In genomic region chr4:165725352-165725751, GRCh38 we compare ENCODE assay signal across 26 cellular contexts.
"Had no signal": no experiment of that assay in that cellular context is flagged by ENCODE, and none has a peak within 500 bp of the region (broad histone marks: within the 10 kb centered on the region; RNA-seq: fewer than 3 reads in every experiment).

No MANE protein-coding gene starts in this region.

- H3K36me3 Mint-ChIP-seq: mesothelial cell of epicardium had no signal

- H3K36me3 ChIP-seq: colonic mucosa, esophagus squamous epithelium, gastrocnemius medialis, heart right ventricle, left ventricle myocardium inferior, lower lobe of right lung had no signal

- H3K27me3 ChIP-seq: colonic mucosa, esophagus squamous epithelium, gastrocnemius medialis, heart right ventricle had no signal

- H3K27ac Mint-ChIP-seq: dendritic cell treated with granulocyte-macrophage colony-stimulating factor and Interleukin-4, amounts not matched to agents 40 ng/mL and 50 ng/mL, for 4 days; effector memory CD8-positive, alpha-beta T cell; endodermal cell; mesothelial cell of epicardium had no signal

- H3K4me3 ChIP-seq: colonic mucosa, esophagus squamous epithelium, gastrocnemius medialis, heart right ventricle, left ventricle myocardium inferior, lower lobe of right lung, mucosa of descending colon had no signal

- FAIRE-seq: endometrium, islet of Langerhans, keratinocyte had no signal

- H3K4me3 Mint-ChIP-seq: dendritic cell treated with granulocyte-macrophage colony-stimulating factor and Interleukin-4, amounts not matched to agents 40 ng/mL and 50 ng/mL, for 4 days; effector memory CD8-positive, alpha-beta T cell; endodermal cell; mesothelial cell of epicardium had no signal

- ATAC-seq: effector memory CD8-positive, alpha-beta T cell; esophagus mucosa; gastrocnemius medialis; heart right ventricle; left cardiac atrium; lower lobe of right lung; mucosa of descending colon had no signal

- DNase-seq: colonic mucosa; cortex of kidney; effector CD8-positive, alpha-beta T cell; effector memory CD8-positive, alpha-beta T cell; endodermal cell; erythroblast; esophagus squamous epithelium; foreskin fibroblast; foreskin melanocyte; gastrocnemius medialis; glutamatergic neuron; head of caudate nucleus; heart right ventricle; hippocampal formation; left cardiac atrium; left ventricle myocardium inferior; lower lobe of right lung; mesenchymal stem cell; mucosa of descending colon had no signal

- H3K27me3 Mint-ChIP-seq: dendritic cell treated with granulocyte-macrophage colony-stimulating factor and Interleukin-4, amounts not matched to agents 40 ng/mL and 50 ng/mL, for 4 days; effector memory CD8-positive, alpha-beta T cell had no signal

- H3K4me1 ChIP-seq: colonic mucosa, esophagus squamous epithelium, gastrocnemius medialis, heart right ventricle, left ventricle myocardium inferior had no signal

- H3K27ac ChIP-seq: colonic mucosa, epithelial cell of prostate, esophagus squamous epithelium, gastrocnemius medialis, heart right ventricle, left ventricle myocardium inferior, lower lobe of right lung had no signal

- H3K9me3 Mint-ChIP-seq: dendritic cell treated with granulocyte-macrophage colony-stimulating factor and Interleukin-4, amounts not matched to agents 40 ng/mL and 50 ng/mL, for 4 days; effector memory CD8-positive, alpha-beta T cell; endodermal cell; mesothelial cell of epicardium had no signal

- H3K9me3 ChIP-seq: colonic mucosa, esophagus squamous epithelium, gastrocnemius medialis, heart right ventricle, left ventricle myocardium inferior, lower lobe of right lung, mucosa of descending colon had no signal
